ENCODE assay signal across 27 cellular contexts in the genomic region with DNA sequence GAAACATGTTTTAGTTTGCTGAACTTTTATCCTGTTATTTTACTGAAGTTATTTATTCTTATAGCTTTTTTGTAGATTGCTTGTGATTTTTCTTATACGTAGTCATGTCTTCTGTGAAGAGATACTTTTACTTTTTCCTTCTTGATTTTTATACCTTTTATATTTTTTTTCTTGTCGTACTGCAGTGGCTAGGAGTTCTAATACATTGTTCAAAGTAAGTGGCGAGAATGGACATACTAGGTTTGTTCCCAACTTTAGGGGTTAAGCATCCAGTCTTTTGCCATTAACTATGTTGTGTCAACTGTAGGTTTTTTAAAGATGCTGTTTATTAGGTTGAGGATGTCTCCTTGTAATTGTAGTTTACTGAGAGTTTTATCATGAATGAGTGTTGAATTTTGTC.
"Had no signal": no experiment of that assay in that cellular context is flagged by ENCODE, and none has a peak within 500 bp of the region (broad histone marks: within the 10 kb centered on the region; RNA-seq: fewer than 3 reads in every experiment).

No MANE protein-coding gene starts in this region.

- H3K27me3 ChIP-seq: stomach, suprapubic skin, testis, thyroid gland, tibial artery, tibial nerve, transverse colon, upper lobe of left lung, upper lobe of right lung, uterus, vagina had no signal

- H3K9me3 ChIP-seq: suprapubic skin, testis, thyroid gland, tibial artery, upper lobe of right lung, uterus, vagina had no signal

- H3K36me3 ChIP-seq: thoracic aorta, thyroid gland, uterus had no signal

- H3K27ac ChIP-seq: stomach, suprapubic skin, testis, thoracic aorta, thyroid gland, tibial artery, tibial nerve, transverse colon, upper lobe of left lung, upper lobe of right lung, uterus, vagina had no signal

- DNase-seq: stimulated activated CD4-positive, alpha-beta T cell treated with anti-CD3 and anti-CD28 coated beads, Interleukin-2, amount 100 ng/mL, for 48 hours; stimulated activated CD4-positive, alpha-beta T cell treated with anti-CD3 and anti-CD28 coated beads, Interleukin-4, amount 100 ng/mL, for 1 hour; stimulated activated CD4-positive, alpha-beta T cell treated with anti-CD3 and anti-CD28 coated beads, Interleukin-4, amount 100 ng/mL, for 24 hours; stimulated activated CD4-positive, alpha-beta T cell treated with anti-CD3 and anti-CD28 coated beads, Interleukin-4, amount 100 ng/mL, for 4 hours; stimulated activated CD8-positive, alpha-beta memory T cell treated with anti-CD3 and anti-CD28 coated beads, Interleukin-4, amount 100 ng/mL, for 48 hours; stimulated activated naive B cell treated with anti-CD40 and anti-IgM and Interleukin-4, amounts not matched to agents 10 μg/mL and 1 μg/mL and 100 μg/mL, for 72 hours; stimulated activated naive CD4-positive, alpha-beta T cell; stimulated activated naive CD4-positive, alpha-beta T cell treated with Interleukin-2 at 50 U/mL for 16 hours; stimulated activated naive CD8-positive, alpha-beta T cell treated with anti-CD3 and anti-CD28 coated beads, Interleukin-15, amount 100 ng/mL, for 72 hours; stimulated activated naive CD8-positive, alpha-beta T cell treated with anti-CD3 and anti-CD28 coated beads, Interleukin-15, Interleukin-2, amounts not matched to agents 100 U/mL and 50 U/mL, for 24 hours; stomach; substantia nigra; testis; thyroid gland; tibial artery; transverse colon; trophoblast cell; upper lobe of left lung; upper lobe of right lung; uterus had no signal

- H3K4me1 ChIP-seq: suprapubic skin, testis, thyroid gland, tibial artery, tibial nerve, transverse colon, upper lobe of left lung, upper lobe of right lung, uterus, vagina had no signal

- H3K4me3 ChIP-seq: stomach, suprapubic skin, testis, thoracic aorta, thyroid gland, tibial artery, tibial nerve, transverse colon, upper lobe of left lung, upper lobe of right lung, uterus, vagina had no signal

- FAIRE-seq: urothelium cell line had no signal

- ATAC-seq: stimulated activated effector memory CD8-positive, alpha-beta T cell treated with anti-CD3 and anti-CD28 coated beads, Interleukin-12 subunit alpha, Interleukin-12 subunit beta, amount 100 ng/mL, for 72 hours; stimulated activated memory B cell treated with anti-CD40 and anti-IgM and Interleukin-4, amounts not matched to agents 10 μg/mL and 1 μg/mL and 100 μg/mL, for 72 hours; stimulated activated naive B cell treated with anti-CD40 and anti-IgM and Interleukin-4, amounts not matched to agents 10 μg/mL and 1 μg/mL and 100 μg/mL, for 72 hours; stimulated activated naive CD8-positive, alpha-beta T cell treated with anti-CD3 and anti-CD28 coated beads, Interleukin-15, amount 100 ng/mL, for 72 hours; stimulated activated naive CD8-positive, alpha-beta T cell treated with anti-CD3 and anti-CD28 coated beads, Interleukin-15, Interleukin-2, amounts not matched to agents 100 U/mL and 50 U/mL, for 24 hours; upper lobe of right lung had no signal
